ENCODE assay signal across 16 cellular contexts in genomic region chr2:29394311-29394710, GRCh38.
A peak's percentile ranks its signal among the peaks of the same experiment; 100 is the strongest.
DNase-seq lines count a peak whose midpoint lies in the region; TF ChIP-seq lines count a peak whose summit lies in the region.
"Had no signal": no experiment of that assay in that cellular context is flagged by ENCODE, and none has a peak within 500 bp of the region (broad histone marks: within the 10 kb centered on the region; RNA-seq: fewer than 3 reads in every experiment).

No MANE protein-coding gene starts in this region.

- H2AFZ ChIP-seq in neural progenitor cell (replicated peaks) = peak overlapping the region; percentile 14
- H2AFZ ChIP-seq: GM23338 had no signal

- H3K36me3 ChIP-seq in SJCRH30 (no peaks in the 10 kb centered on the region), endodermal cell (ENCODE audit: control insufficient read depth, insufficient read depth, low read length) (no peaks in the 10 kb centered on the region), neural progenitor cell (no peaks in the 10 kb centered on the region)
- H3K36me3 ChIP-seq: HAP-1 had no signal

- H3K9ac ChIP-seq in endodermal cell (ENCODE audit: extremely low read depth, low read length, poor library complexity, severe bottlenecking) = no peak overlapping the region
- no peak overlapping the region for H3K9ac ChIP-seq in neural progenitor cell

- no peaks in the 10 kb centered on the region for H4K20me1 ChIP-seq in neural progenitor cell (ENCODE audit: low read depth)

- H3K4me1 ChIP-seq in SJCRH30 (peaks cover 30% of the 10 kb centered on the region), endodermal cell (ENCODE audit: control insufficient read depth, insufficient read depth, low read length) (peaks cover 9% of the 10 kb centered on the region), neural progenitor cell (peaks cover 8% of the 10 kb centered on the region)
- H3K4me1 ChIP-seq: Caco-2, HAP-1 had no signal

- no peaks in the 10 kb centered on the region for H3K79me2 ChIP-seq in neural progenitor cell (ENCODE audit: low read depth)

- H3K4me3 Mint-ChIP-seq in endodermal cell (no peak overlapping the region), neural progenitor cell (no peak overlapping the region), HFFc6 (no peak overlapping the region)
- H3K4me3 Mint-ChIP-seq: CD4-positive, alpha-beta T cell; GM23338 had no signal

- TF ChIP-seq CTCF in endodermal cell (conservative IDR thresholded peaks at IDR 0.05) (no peak), neural progenitor cell (IDR thresholded peaks at IDR 0.05) (no peak), HFFc6 (IDR thresholded peaks at IDR 0.05) (no peak)

- DNase-seq in SJCRH30 = peak; percentile 43 to 44
- DNase-seq in endodermal cell = peak; percentile 74
- DNase-seq in neural progenitor cell (ENCODE audit: low spot score) = no peak
- DNase-seq in DMS53 (lab: John Stamatoyannopoulos, UW) = no peak
- DNase-seq in superior temporal gyrus (ENCODE audit: extremely low spot score) = no peak
- DNase-seq in HFFc6 = no peak
- DNase-seq: AML-193; Caco-2; CD4-positive, alpha-beta T cell; DND-41; EL; KG1 had no signal

- H3F3A ChIP-seq in neural progenitor cell (ENCODE audit: low read depth) = peaks cover 3% of the 10 kb centered on the region

- H3K27me3 Mint-ChIP-seq in endodermal cell (ENCODE audit: insufficient read depth) (peaks cover 2% of the 10 kb centered on the region), neural progenitor cell (ENCODE audit: insufficient read depth, low read depth) (peaks cover under 1% of the 10 kb centered on the region), HFFc6 (ENCODE audit: insufficient read depth) (peaks cover 7% of the 10 kb centered on the region)

- no peaks in the 10 kb centered on the region for H3K9me3 Mint-ChIP-seq in endodermal cell
- no peaks in the 10 kb centered on the region for H3K9me3 Mint-ChIP-seq in neural progenitor cell
- no peaks in the 10 kb centered on the region for H3K9me3 Mint-ChIP-seq in HFFc6
- H3K9me3 Mint-ChIP-seq: CD4-positive, alpha-beta T cell; GM23338 had no signal

- no peak overlapping the region for H3K4me2 ChIP-seq in neural progenitor cell
- H3K4me2 ChIP-seq: GM23338 had no signal

- H3K36me3 Mint-ChIP-seq in endodermal cell (ENCODE audit: low read depth) (no peaks in the 10 kb centered on the region), neural progenitor cell (no peaks in the 10 kb centered on the region), HFFc6 (ENCODE audit: low read depth) (no peaks in the 10 kb centered on the region)

- H3K27me3 ChIP-seq in SJCRH30 (no peaks in the 10 kb centered on the region), endodermal cell (ENCODE audit: control insufficient read depth, insufficient read depth, low read length, poor library complexity, severe bottlenecking) (no peaks in the 10 kb centered on the region), neural progenitor cell (no peaks in the 10 kb centered on the region)

- H3K27ac ChIP-seq in SJCRH30 = no peak overlapping the region
- H3K27ac ChIP-seq in endodermal cell (ENCODE audit: low read depth, low read length) = no peak overlapping the region
- no peak overlapping the region for H3K27ac ChIP-seq in neural progenitor cell
- H3K27ac ChIP-seq: C4-2B had no signal

- H3K4me1 Mint-ChIP-seq in endodermal cell = peaks cover 20% of the 10 kb centered on the region
- peaks cover 34% of the 10 kb centered on the region for H3K4me1 Mint-ChIP-seq in neural progenitor cell
- H3K4me1 Mint-ChIP-seq in HFFc6 (ENCODE audit: low read depth) = no peaks in the 10 kb centered on the region

- H3K27ac Mint-ChIP-seq in endodermal cell (peak overlapping the region; percentile 9), neural progenitor cell (no peak overlapping the region), HFFc6 (no peak overlapping the region)
- H3K27ac Mint-ChIP-seq: CD4-positive, alpha-beta T cell; GM23338 had no signal

- H3K4me3 ChIP-seq in SJCRH30 (no peak overlapping the region), endodermal cell (ENCODE audit: low read length) (no peak overlapping the region), neural progenitor cell (no peak overlapping the region)
- H3K4me3 ChIP-seq: GM12878, GM23338, HAP-1 had no signal

- H3K9me3 ChIP-seq in SJCRH30 (replicated peaks) (no peaks in the 10 kb centered on the region), endodermal cell (ENCODE audit: control insufficient read depth, low read length) (no peaks in the 10 kb centered on the region), neural progenitor cell (ENCODE audit: low read depth) (no peaks in the 10 kb centered on the region)
- H3K9me3 ChIP-seq: Caco-2, HAP-1 had no signal

Comparison
In these comparisons a context has a peak if more than half of its experiments do, and no peak if none do; other contexts are left out.
1. DNase-seq: peak in SJCRH30 (2 of 2) and endodermal cell (single experiment); none in neural progenitor cell (single experiment), DMS53 (single experiment), superior temporal gyrus (single experiment) and HFFc6 (single experiment).